ENCODE assay signal across 8 cellular contexts in genomic region chr18:2515908-2516625, GRCh38. TPM values are rescaled to one million over a fixed set of nuclear protein-coding genes. Genes with fewer than 3 reads are reported as not detected.
DNase-seq lines count a peak whose midpoint lies in the region; ATAC-seq and TF ChIP-seq lines count a peak whose summit lies in the region.
"Had no signal": no experiment of that assay in that cellular context is flagged by ENCODE, and none has a peak within 500 bp of the region (broad histone marks: within the 10 kb centered on the region; RNA-seq: fewer than 3 reads in every experiment).

No MANE protein-coding gene starts in this region.

- H3K4me3 ChIP-seq in astrocyte of the cerebellum (ENCODE audit: low read depth, low read length) = no peak overlapping the region

- no peak overlapping the region for H3K4me3 Mint-ChIP-seq in osteocyte (ENCODE audit: unreplicated experiment)
- H3K4me3 Mint-ChIP-seq: neural crest cell had no signal

- in situ Hi-C loops in astrocyte of the cerebellum (cut with HindIII; ENCODE audit: low sequenced_read_pairs) = no loop called here

- TF ChIP-seq CTCF in astrocyte of the cerebellum (IDR thresholded peaks at IDR 0.05; ENCODE audit: low read depth, low read length, missing control alignments) (no peak), osteocyte (IDR thresholded peaks at IDR 0.05) (no peak)

- TF ChIP-seq EP300 in Ishikawa (IDR thresholded peaks at IDR 0.05; ENCODE audit: borderline replicate concordance) = no peak

- H3K4me1 Mint-ChIP-seq in osteocyte (ENCODE audit: unreplicated experiment) = peaks cover 33% of the 10 kb centered on the region
- H3K4me1 Mint-ChIP-seq: neural crest cell had no signal

- H3K36me3 Mint-ChIP-seq in osteocyte (ENCODE audit: unreplicated experiment) = no peaks in the 10 kb centered on the region

- H3K9me3 Mint-ChIP-seq in osteocyte (ENCODE audit: unreplicated experiment) = no peaks in the 10 kb centered on the region
- H3K9me3 Mint-ChIP-seq: neural crest cell had no signal

- peak; percentile 62 for ATAC-seq in GM18511 (IDR thresholded peaks at IDR 0.05; ENCODE audit: unreplicated experiment)

- DNase-seq in astrocyte of the cerebellum (ENCODE audit: low read depth) (peak; percentile 68), osteocyte (ENCODE audit: extremely low spot score, unreplicated experiment) (no peak), iPS-NIHi7 (ENCODE audit: extremely low spot score) (no peak), NCI-H2227 (lab: John Stamatoyannopoulos, UW; ENCODE audit: unreplicated experiment) (no peak), cerebellar cortex (ENCODE audit: low spot score) (no peak)

- H3K27me3 Mint-ChIP-seq in osteocyte (ENCODE audit: unreplicated experiment) = no peaks in the 10 kb centered on the region

- H3K27ac Mint-ChIP-seq in osteocyte (ENCODE audit: unreplicated experiment) = peak overlapping the region; percentile 71

- no peak for TF ChIP-seq RAD21 in Ishikawa (IDR thresholded peaks at IDR 0.05; ENCODE audit: low read depth)

TF ChIP-seq in Ishikawa, 13 proteins besides CTCF, POLR2A, EP300 and RAD21:
- TF ChIP-seq TEAD4 (IDR thresholded peaks at IDR 0.05) = no peak
- peak; percentile 65 for TF ChIP-seq USF1 (IDR thresholded peaks at IDR 0.05)

RNA-seq across cellular contexts. Expression of gene METTL4, which starts 55.2 kb away (rescaled TPM):
- total RNA-seq in osteocyte = 10.8 and 12.8 TPM in 2 replicates

RNA-seq across cellular contexts. Expression of gene NDC80, which starts 55.3 kb away (rescaled TPM):
- 7.9 and 9.4 TPM in 2 replicates for total RNA-seq in osteocyte
